ENCODE assay signal across 8 cellular contexts in genomic region chr19:9847087-9847671, GRCh38. TPM values are rescaled to one million over a fixed set of nuclear protein-coding genes. Genes with fewer than 3 reads are reported as not detected.
A peak's percentile ranks its signal among the peaks of the same experiment; 100 is the strongest.
DNase-seq lines count a peak whose midpoint lies in the region; TF ChIP-seq lines count a peak whose summit lies in the region.

No MANE protein-coding gene starts in this region.

- H4K5ac ChIP-seq in mesendoderm (ENCODE audit: low read length): no peak overlapping the region

- WGBS in mesendoderm (ENCODE audit: extremely low coverage, insufficient coverage, low lambda C conversion rate): no CpG with 5 or more reads among the region's 13 CpGs
- 95% methylated on average over 13 of the region's 13 CpGs for WGBS in thymus

- no peaks in the 10 kb centered on the region for H3K79me2 ChIP-seq in mesendoderm (ENCODE audit: control insufficient read depth, insufficient read depth, low read length)

- H3K4ac ChIP-seq in mesendoderm (ENCODE audit: low read depth, low read length): no peak overlapping the region

- H2AK5ac ChIP-seq in mesendoderm (ENCODE audit: low read length): no peak overlapping the region

- no peak overlapping the region for H2BK5ac ChIP-seq in mesendoderm (ENCODE audit: low read length)

- H4K8ac ChIP-seq in mesendoderm (ENCODE audit: low read depth, low read length): no peak overlapping the region

- peak; percentile 92 for TF ChIP-seq CTCF in cardiac fibroblast (IDR thresholded peaks at IDR 0.05; ENCODE audit: low read depth, low read length)

- H3K4me3 ChIP-seq in H7 (ENCODE audit: insufficient read depth, low read depth, low read length): no peak overlapping the region
- H3K4me3 ChIP-seq in cardiac fibroblast (replicated peaks in 1 of 2; ENCODE audit: low read depth in 2 of 2, low read length in 2 of 2): no peak overlapping the region
- H3K4me3 ChIP-seq in mesendoderm (ENCODE audit: low read length): no peak overlapping the region
- H3K4me3 ChIP-seq in thymus (ENCODE audit: low read length): no peak overlapping the region

- H3K23ac ChIP-seq in mesendoderm (ENCODE audit: low read length): no peak overlapping the region

- H3K27ac ChIP-seq in mesendoderm (ENCODE audit: low read depth, low read length) (no peak overlapping the region), thymus (ENCODE audit: low read depth) (peak overlapping the region; percentile 20)

- H3K4me2 ChIP-seq in mesendoderm (ENCODE audit: low read length): no peak overlapping the region

- H3K4me1 ChIP-seq in mesendoderm (ENCODE audit: control insufficient read depth, low read depth, low read length) (no peaks in the 10 kb centered on the region), thymus (ENCODE audit: control insufficient read depth, insufficient read depth, low read length) (peaks cover 20% of the 10 kb centered on the region)

- no peak overlapping the region for H3K18ac ChIP-seq in mesendoderm (ENCODE audit: low read length)

- H2BK15ac ChIP-seq in mesendoderm (replicated peaks; ENCODE audit: low read depth): no peak overlapping the region

- peaks cover 2% of the 10 kb centered on the region for H3K36me3 ChIP-seq in H7 (replicated peaks; ENCODE audit: control insufficient read depth, insufficient read depth, low read length)
- H3K36me3 ChIP-seq in mesendoderm (ENCODE audit: control insufficient read depth, insufficient read depth, low read length): no peaks in the 10 kb centered on the region
- H3K36me3 ChIP-seq in thymus (ENCODE audit: control insufficient read depth, insufficient read depth): peaks cover 99% of the 10 kb centered on the region

- DNase-seq in A172 (ENCODE audit: low spot score) (peak; percentile 75), H7 (peak; percentile 93), T1000 (lab: John Stamatoyannopoulos, UW) (peak; percentile 25), cardiac fibroblast (ENCODE audit: low read depth in 2 of 2) (peak; percentile 93 to 95), mesendoderm (peak; percentile 83), NCI-H187 (lab: John Stamatoyannopoulos, UW) (no peak), NCI-H446 treated with DMSO at 0.1 percent for 48 hours (lab: John Stamatoyannopoulos, UW) (no peak)

- H3K27me3 ChIP-seq in H7 (ENCODE audit: control insufficient read depth, insufficient read depth, low read length): no peaks in the 10 kb centered on the region
- H3K27me3 ChIP-seq in mesendoderm (ENCODE audit: insufficient read depth, low read length, poor library complexity): no peaks in the 10 kb centered on the region
- no peaks in the 10 kb centered on the region for H3K27me3 ChIP-seq in thymus (ENCODE audit: control insufficient read depth, insufficient read depth)

- no peaks in the 10 kb centered on the region for H3K79me1 ChIP-seq in mesendoderm (ENCODE audit: low read length)

- H3K9ac ChIP-seq in mesendoderm (ENCODE audit: low read length): no peak overlapping the region

- no peaks in the 10 kb centered on the region for H3K9me3 ChIP-seq in thymus (ENCODE audit: control insufficient read depth)

- no peak overlapping the region for H2BK120ac ChIP-seq in mesendoderm (ENCODE audit: low read depth, low read length)

- H3K56ac ChIP-seq in mesendoderm (ENCODE audit: low read length): no peak overlapping the region

RNA-seq across cellular contexts. Expression of gene PIN1, which starts 12.1 kb away (rescaled TPM):
- total RNA-seq in A172 (2014; rRNA removed; shearing (Covaris generic)): 231 and 232 TPM in 2 replicates
- total RNA-seq in H7 (2014; rRNA removed; shearing (Covaris generic)): 180 and 208 TPM in 2 replicates
- polyA plus RNA-seq in mesendoderm (2013, experiment 1 of 2): 58.6 TPM
- 60.9 TPM for polyA plus RNA-seq in mesendoderm (2013, experiment 2 of 2)
- polyA plus RNA-seq in thymus: 87.5 TPM

RNA-seq across cellular contexts. Expression of gene UBL5, which starts 19.5 kb away (rescaled TPM):
- 506 and 560 TPM in 2 replicates for total RNA-seq in A172 (2014; rRNA removed; shearing (Covaris generic))
- total RNA-seq in H7 (2014; rRNA removed; shearing (Covaris generic)): 266 and 288 TPM in 2 replicates
- polyA plus RNA-seq in mesendoderm (2013, experiment 1 of 2): 348 TPM
- polyA plus RNA-seq in mesendoderm (2013, experiment 2 of 2): 352 TPM
- polyA plus RNA-seq in thymus: 749 TPM

RNA-seq across cellular contexts. Expression of gene FBXL12, which starts 28.3 kb away (rescaled TPM):
- total RNA-seq in A172 (2014; rRNA removed; shearing (Covaris generic)): 17.3 and 18.1 TPM in 2 replicates
- 31.2 and 36.4 TPM in 2 replicates for total RNA-seq in H7 (2014; rRNA removed; shearing (Covaris generic))
- polyA plus RNA-seq in mesendoderm (2013, experiment 1 of 2): 22.9 TPM
- polyA plus RNA-seq in mesendoderm (2013, experiment 2 of 2): 23.8 TPM
- 40.1 TPM for polyA plus RNA-seq in thymus

Comparison
In these comparisons a context has a peak if more than half of its experiments do, and no peak if none do; other contexts are left out.
1. DNase-seq: peak in A172 (single experiment), H7 (single experiment), T1000 (single experiment), cardiac fibroblast (2 of 2) and mesendoderm (single experiment); none in NCI-H187 (0 of 2) and NCI-H446 treated with DMSO at 0.1 percent for 48 hours (single experiment).